In genomic region chr16:66065869-66066403, GRCh38 we compare ENCODE assay signal across 31 cellular contexts.
"Had no signal": no experiment of that assay in that cellular context is flagged by ENCODE, and none has a peak within 500 bp of the region (broad histone marks: within the 10 kb centered on the region; RNA-seq: fewer than 3 reads in every experiment).

No MANE protein-coding gene starts in this region.

- H3K9me3 Mint-ChIP-seq: activated CD8-positive, alpha-beta T cell treated with anti-CD3 and anti-CD28 coated beads for 36 hours; activated naive CD4-positive, alpha-beta T cell treated with anti-CD3 and anti-CD28 coated beads, Interleukin-2, amount 50 U/mL, for 24 hours; activated T-cell treated with anti-CD3 and anti-CD28 coated beads, Interleukin-2, amount 50 U/mL, for 4 hours; activated T-helper 2 cell treated with anti-CD3 and anti-CD28 coated beads, Interferon-gamma antibody, Interleukin-2, Interleukin-4, amounts not matched to agents 10 μg/mL and 5 μg/mL and 100 μg/mL, durations not matched to agents 14 hours and 24 hours and 36 hours; immature natural killer cell; stimulated activated memory B cell treated with anti-CD40 and anti-IgM and Interleukin-4, amounts not matched to agents 10 μg/mL and 1 μg/mL and 100 μg/mL, for 72 hours; stimulated activated naive CD8-positive, alpha-beta T cell treated with anti-CD3 and anti-CD28 coated beads, Interleukin-15, amount 100 ng/mL, for 72 hours had no signal

- H3K27ac Mint-ChIP-seq: activated CD8-positive, alpha-beta T cell treated with anti-CD3 and anti-CD28 coated beads for 36 hours; activated naive CD4-positive, alpha-beta T cell treated with anti-CD3 and anti-CD28 coated beads, Interleukin-2, amount 50 U/mL, for 24 hours; activated T-helper 2 cell treated with anti-CD3 and anti-CD28 coated beads, Interferon-gamma antibody, Interleukin-2, Interleukin-4, amounts not matched to agents 10 μg/mL and 5 μg/mL and 100 μg/mL, durations not matched to agents 14 hours and 24 hours and 36 hours; nephron progenitor cell; stimulated activated memory B cell treated with anti-CD40 and anti-IgM and Interleukin-4, amounts not matched to agents 10 μg/mL and 1 μg/mL and 100 μg/mL, for 72 hours; WTC11 had no signal

- H3K36me3 Mint-ChIP-seq: activated naive CD4-positive, alpha-beta T cell treated with anti-CD3 and anti-CD28 coated beads, Interleukin-2, amount 50 U/mL, for 24 hours; immature natural killer cell; stimulated activated memory B cell treated with anti-CD40 and anti-IgM and Interleukin-4, amounts not matched to agents 10 μg/mL and 1 μg/mL and 100 μg/mL, for 72 hours; WTC11 had no signal

- H3K4me3 Mint-ChIP-seq: activated CD8-positive, alpha-beta T cell treated with anti-CD3 and anti-CD28 coated beads for 36 hours; activated naive CD4-positive, alpha-beta T cell treated with anti-CD3 and anti-CD28 coated beads, Interleukin-2, amount 50 U/mL, for 24 hours; activated T-cell treated with anti-CD3 and anti-CD28 coated beads, Interleukin-2, amount 50 U/mL, for 4 hours; immature natural killer cell; nephron progenitor cell; stimulated activated memory B cell treated with anti-CD40 and anti-IgM and Interleukin-4, amounts not matched to agents 10 μg/mL and 1 μg/mL and 100 μg/mL, for 72 hours; stimulated activated naive CD8-positive, alpha-beta T cell treated with anti-CD3 and anti-CD28 coated beads, Interleukin-15, amount 100 ng/mL, for 72 hours; WTC11 had no signal

- H3K9me3 ChIP-seq: heart left ventricle, neutrophil, ovary, prostate gland, right atrium auricular region, tibial artery had no signal

- H3K4me3 ChIP-seq: coronary artery, dorsolateral prefrontal cortex, heart left ventricle, lung, ovary, prostate gland, right atrium auricular region, tibial artery had no signal

- H3K4me1 ChIP-seq: prostate gland had no signal

- H3K36me3 ChIP-seq: heart left ventricle, neutrophil, ovary, prostate gland, right atrium auricular region, tibial artery had no signal

- ATAC-seq: activated CD8-positive, alpha-beta T cell treated with anti-CD3 and anti-CD28 coated beads for 36 hours; activated T-cell treated with anti-CD3 and anti-CD28 coated beads, Interleukin-2, amount 50 U/mL, for 4 hours; stimulated activated memory B cell treated with anti-CD40 and anti-IgM and Interleukin-4, amounts not matched to agents 10 μg/mL and 1 μg/mL and 100 μg/mL, for 72 hours; stimulated activated naive CD8-positive, alpha-beta T cell treated with anti-CD3 and anti-CD28 coated beads, Interleukin-15, amount 100 ng/mL, for 72 hours; WTC11 had no signal

- DNase-seq: activated CD4-positive, alpha-beta T cell treated with anti-CD3 and anti-CD28 coated beads for 1 hour; activated CD4-positive, alpha-beta T cell treated with anti-CD3 and anti-CD28 coated beads, Interleukin-2, amount 50 U/mL, for 1 hour; activated CD8-positive, alpha-beta T cell treated with anti-CD3 and anti-CD28 coated beads for 36 hours; activated T-cell treated with anti-CD3 and anti-CD28 coated beads, Interleukin-2, amount 50 U/mL, for 4 hours; anterior cingulate cortex; dorsolateral prefrontal cortex; effector memory CD4-positive, alpha-beta T cell; erythroblast; foreskin fibroblast; hypothalamus; immature natural killer cell; kidney; mesendoderm; nephron progenitor cell; ovary; stimulated activated CD4-positive, alpha-beta T cell treated with anti-CD3 and anti-CD28 coated beads, Interleukin-12 subunit alpha, Interleukin-12 subunit beta, amount 100 ng/mL, for 4 hours; stimulated activated CD4-positive, alpha-beta T cell treated with anti-CD3 and anti-CD28 coated beads, Interleukin-4, amount 100 ng/mL, for 4 hours; stimulated activated CD8-positive, alpha-beta memory T cell treated with anti-CD3 and anti-CD28 coated beads, Interleukin-4, amount 100 ng/mL, for 48 hours; stimulated activated naive CD8-positive, alpha-beta T cell treated with anti-CD3 and anti-CD28 coated beads, Interleukin-15, amount 100 ng/mL, for 72 hours; T-helper 2 cell; tibial artery had no signal

- H3K4me1 Mint-ChIP-seq: activated naive CD4-positive, alpha-beta T cell treated with anti-CD3 and anti-CD28 coated beads, Interleukin-2, amount 50 U/mL, for 24 hours; immature natural killer cell; stimulated activated memory B cell treated with anti-CD40 and anti-IgM and Interleukin-4, amounts not matched to agents 10 μg/mL and 1 μg/mL and 100 μg/mL, for 72 hours; stimulated activated naive CD8-positive, alpha-beta T cell treated with anti-CD3 and anti-CD28 coated beads, Interleukin-15, amount 100 ng/mL, for 72 hours had no signal

- H3K27me3 ChIP-seq: heart left ventricle, ovary, right atrium auricular region, tibial artery had no signal

- H3K27ac ChIP-seq: coronary artery, dorsolateral prefrontal cortex, neutrophil, ovary, prostate gland, right atrium auricular region, tibial artery had no signal
